1 cellular context compared by ENCODE assay signal in genomic region chr9:105557804-105558610, GRCh38.
A peak's percentile ranks its signal among the peaks of the same experiment; 100 is the strongest.
TF ChIP-seq lines count a peak whose summit lies in the region.

TSS of gene FKTN (plus strand) at chr9:105558131. CDS start at chr9:105575033, 16,902 bp downstream.

TF ChIP-seq in HepG2, 621 proteins besides CTCF, POLR2A, EP300 and RAD21 (continued from another document and continues in another):
- TF ChIP-seq, protein P1, sequence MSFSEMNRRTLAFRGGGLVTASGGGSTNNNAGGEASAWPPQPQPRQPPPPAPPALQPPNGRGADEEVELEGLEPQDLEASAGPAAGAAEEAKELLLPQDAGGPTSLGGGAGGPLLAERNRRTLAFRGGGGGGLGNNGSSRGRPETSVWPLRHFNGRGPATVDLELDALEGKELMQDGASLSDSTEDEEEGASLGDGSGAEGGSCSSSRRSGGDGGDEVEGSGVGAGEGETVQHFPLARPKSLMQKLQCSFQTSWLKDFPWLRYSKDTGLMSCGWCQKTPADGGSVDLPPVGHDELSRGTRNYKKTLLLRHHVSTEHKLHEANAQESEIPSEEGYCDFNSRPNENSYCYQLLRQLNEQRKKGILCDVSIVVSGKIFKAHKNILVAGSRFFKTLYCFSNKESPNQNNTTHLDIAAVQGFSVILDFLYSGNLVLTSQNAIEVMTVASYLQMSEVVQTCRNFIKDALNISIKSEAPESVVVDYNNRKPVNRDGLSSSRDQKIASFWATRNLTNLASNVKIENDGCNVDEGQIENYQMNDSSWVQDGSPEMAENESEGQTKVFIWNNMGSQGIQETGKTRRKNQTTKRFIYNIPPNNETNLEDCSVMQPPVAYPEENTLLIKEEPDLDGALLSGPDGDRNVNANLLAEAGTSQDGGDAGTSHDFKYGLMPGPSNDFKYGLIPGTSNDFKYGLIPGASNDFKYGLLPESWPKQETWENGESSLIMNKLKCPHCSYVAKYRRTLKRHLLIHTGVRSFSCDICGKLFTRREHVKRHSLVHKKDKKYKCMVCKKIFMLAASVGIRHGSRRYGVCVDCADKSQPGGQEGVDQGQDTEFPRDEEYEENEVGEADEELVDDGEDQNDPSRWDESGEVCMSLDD (CRISPR knock-in tag; IDR thresholded peaks at IDR 0.05; ENCODE audit: borderline replicate concordance) = no peak
- TF ChIP-seq ZNF121 (CRISPR knock-in tag; IDR thresholded peaks at IDR 0.05) (peak; percentile 47; the same call in 1 of the 2 replicates), TGIF2 (CRISPR knock-in tag; IDR thresholded peaks at IDR 0.05) (no peak), CBFB (CRISPR knock-in tag; IDR thresholded peaks at IDR 0.05) (peak; percentile 81), ZNF546 (CRISPR knock-in tag; conservative IDR thresholded peaks at IDR 0.05) (no peak), GATA4 (IDR thresholded peaks at IDR 0.05; ENCODE audit: borderline replicate concordance, low read depth) (peak; percentile 28), NR0B2 (CRISPR knock-in tag; IDR thresholded peaks at IDR 0.05) (peak; percentile 44; the same call in 1 of the 2 replicates), ZNF788 (CRISPR knock-in tag; IDR thresholded peaks at IDR 0.05; ENCODE audit: borderline replicate concordance) (peak; percentile 64; the same call in 1 of the 2 replicates), ARID5B (CRISPR knock-in tag; IDR thresholded peaks at IDR 0.05) (peak; percentile 51; the same call in 1 of the 2 replicates), ZNF292 (CRISPR knock-in tag; IDR thresholded peaks at IDR 0.05; ENCODE audit: borderline replicate concordance, low read depth) (peak; percentile 83), MXD4 (CRISPR knock-in tag; IDR thresholded peaks at IDR 0.05) (peak; percentile 58; the same call in 1 of the 2 replicates), ZNF33A (CRISPR knock-in tag; IDR thresholded peaks at IDR 0.05; ENCODE audit: borderline replicate concordance) (no peak), ZNF572 (CRISPR knock-in tag; IDR thresholded peaks at IDR 0.05) (no peak), ZFP91 (CRISPR knock-in tag; IDR thresholded peaks at IDR 0.05; ENCODE audit: borderline replicate concordance) (peak; percentile 69; the same call in 1 of the 2 replicates), NCOA2 (CRISPR knock-in tag; IDR thresholded peaks at IDR 0.05) (peak; percentile 50; the same call in 1 of the 2 replicates), KDM3A (CRISPR knock-in tag; IDR thresholded peaks at IDR 0.05; ENCODE audit: low read depth) (no peak; the same call in 1 of the 2 replicates), ZNF772 (CRISPR knock-in tag; IDR thresholded peaks at IDR 0.05) (no peak; the same call in 1 of the 2 replicates), DPF2 (CRISPR knock-in tag; IDR thresholded peaks at IDR 0.05; ENCODE audit: borderline replicate concordance, low read depth) (no peak), RELA (CRISPR knock-in tag; IDR thresholded peaks at IDR 0.05) (no peak), HNF4A (CRISPR knock-in tag; IDR thresholded peaks at IDR 0.05) (no peak), SNRNP70 (IDR thresholded peaks at IDR 0.05; ENCODE audit: low read depth, low read length) (no peak), SP4 (CRISPR knock-in tag; IDR thresholded peaks at IDR 0.05) (0 out of 2 replicates have a peak, but pooled peaks have one; percentile 6), AFF4 (CRISPR knock-in tag; IDR thresholded peaks at IDR 0.05) (no peak; the same call in 1 of the 2 replicates), ZNF33B (CRISPR knock-in tag; IDR thresholded peaks at IDR 0.05) (no peak), ZNF205 (CRISPR knock-in tag; IDR thresholded peaks at IDR 0.05) (no peak; the same call in 1 of the 2 replicates), MAF1 (CRISPR knock-in tag; IDR thresholded peaks at IDR 0.05; ENCODE audit: borderline replicate concordance) (no peak; the same call in 1 of the 2 replicates), ZIK1 (CRISPR knock-in tag; IDR thresholded peaks at IDR 0.05; ENCODE audit: borderline replicate concordance, low read depth) (no peak; the same call in 1 of the 2 replicates), RFX1 (IDR thresholded peaks at IDR 0.05) (no peak), PCBP1 (IDR thresholded peaks at IDR 0.05; ENCODE audit: borderline replicate concordance, low read depth, low read length) (no peak), ATF4 (CRISPR knock-in tag; IDR thresholded peaks at IDR 0.05) (peak in 1 of 2 experiments; percentile 53; a peak in 1 of 4 replicates), PITX1 (CRISPR knock-in tag; IDR thresholded peaks at IDR 0.05) (peak; percentile 69; the same call in 1 of the 2 replicates), ATF7-NPFF (CRISPR knock-in tag; IDR thresholded peaks at IDR 0.05; ENCODE audit: low read depth) (0 out of 2 replicates have a peak, but pooled peaks have one; percentile 70), ZFAT (CRISPR knock-in tag; conservative IDR thresholded peaks at IDR 0.05) (0 out of 2 replicates have a peak, but pooled peaks have one; percentile 39), ZNF614 (CRISPR knock-in tag; IDR thresholded peaks at IDR 0.05; ENCODE audit: borderline replicate concordance) (0 out of 2 replicates have a peak, but pooled peaks have one; percentile 50), GABPB1 (CRISPR knock-in tag; IDR thresholded peaks at IDR 0.05) (peak; percentile 83), ASH2L (IDR thresholded peaks at IDR 0.05; ENCODE audit: insufficient read length, low read depth, low read length) (peak; percentile 76), ZBTB42 (CRISPR knock-in tag; IDR thresholded peaks at IDR 0.05) (no peak; the same call in 1 of the 2 replicates), ELF3 (CRISPR knock-in tag; IDR thresholded peaks at IDR 0.05) (peak; percentile 68), TCF12 (IDR thresholded peaks at IDR 0.05) (no peak), TCF12 (CRISPR knock-in tag; IDR thresholded peaks at IDR 0.05) (no peak), ZFX (CRISPR knock-in tag; IDR thresholded peaks at IDR 0.05; ENCODE audit: low read depth) (peak; percentile 66), CSRNP1 (CRISPR knock-in tag; IDR thresholded peaks at IDR 0.05) (no peak; the same call in 1 of the 2 replicates), ATF7 (IDR thresholded peaks at IDR 0.05) (no peak), ATF7 (CRISPR knock-in tag; IDR thresholded peaks at IDR 0.05) (no peak), NONO (IDR thresholded peaks at IDR 0.05) (no peak), NONO (CRISPR knock-in tag; conservative IDR thresholded peaks at IDR 0.05) (peak; percentile 78), SETDB1 (CRISPR knock-in tag; IDR thresholded peaks at IDR 0.05; ENCODE audit: borderline replicate concordance) (no peak)
- TF ChIP-seq, protein P2, sequence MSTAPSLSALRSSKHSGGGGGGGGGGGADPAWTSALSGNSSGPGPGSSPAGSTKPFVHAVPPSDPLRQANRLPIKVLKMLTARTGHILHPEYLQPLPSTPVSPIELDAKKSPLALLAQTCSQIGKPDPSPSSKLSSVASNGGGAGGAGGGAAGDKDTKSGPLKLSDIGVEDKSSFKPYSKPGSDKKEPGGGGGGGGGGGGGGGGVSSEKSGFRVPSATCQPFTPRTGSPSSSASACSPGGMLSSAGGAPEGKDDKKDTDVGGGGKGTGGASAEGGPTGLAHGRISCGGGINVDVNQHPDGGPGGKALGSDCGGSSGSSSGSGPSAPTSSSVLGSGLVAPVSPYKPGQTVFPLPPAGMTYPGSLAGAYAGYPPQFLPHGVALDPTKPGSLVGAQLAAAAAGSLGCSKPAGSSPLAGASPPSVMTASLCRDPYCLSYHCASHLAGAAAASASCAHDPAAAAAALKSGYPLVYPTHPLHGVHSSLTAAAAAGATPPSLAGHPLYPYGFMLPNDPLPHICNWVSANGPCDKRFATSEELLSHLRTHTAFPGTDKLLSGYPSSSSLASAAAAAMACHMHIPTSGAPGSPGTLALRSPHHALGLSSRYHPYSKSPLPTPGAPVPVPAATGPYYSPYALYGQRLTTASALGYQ (CRISPR knock-in tag; IDR thresholded peaks at IDR 0.05) = peak; percentile 57; the same call in 1 of the 2 replicates
- TF ChIP-seq, protein P3, sequence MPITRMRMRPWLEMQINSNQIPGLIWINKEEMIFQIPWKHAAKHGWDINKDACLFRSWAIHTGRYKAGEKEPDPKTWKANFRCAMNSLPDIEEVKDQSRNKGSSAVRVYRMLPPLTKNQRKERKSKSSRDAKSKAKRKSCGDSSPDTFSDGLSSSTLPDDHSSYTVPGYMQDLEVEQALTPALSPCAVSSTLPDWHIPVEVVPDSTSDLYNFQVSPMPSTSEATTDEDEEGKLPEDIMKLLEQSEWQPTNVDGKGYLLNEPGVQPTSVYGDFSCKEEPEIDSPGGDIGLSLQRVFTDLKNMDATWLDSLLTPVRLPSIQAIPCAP (CRISPR knock-in tag; IDR thresholded peaks at IDR 0.05; ENCODE audit: low read depth) = no peak
